ENCODE assay signal across 9 cellular contexts in genomic region chr3:44235604-44236484, GRCh38. TPM values are rescaled to one million over a fixed set of nuclear protein-coding genes. Genes with fewer than 3 reads are reported as not detected.
DNase-seq lines count a peak whose midpoint lies in the region; ATAC-seq and TF ChIP-seq lines count a peak whose summit lies in the region.
"Had no signal": no experiment of that assay in that cellular context is flagged by ENCODE, and none has a peak within 500 bp of the region (broad histone marks: within the 10 kb centered on the region; RNA-seq: fewer than 3 reads in every experiment).

No MANE protein-coding gene starts in this region.

- peak; percentile 57 for ATAC-seq in GM19463 (IDR thresholded peaks at IDR 0.05; ENCODE audit: unreplicated experiment)
- no peak for ATAC-seq in HG03097 (IDR thresholded peaks at IDR 0.05; ENCODE audit: low FRiP score, unreplicated experiment)

- no peak overlapping the region for H3K4me3 ChIP-seq in iPS DF 6.9 (ENCODE audit: low read length)
- H3K4me3 ChIP-seq in skeletal muscle satellite cell (ENCODE audit: low read length), result no peak overlapping the region

- H3K4me1 Mint-ChIP-seq in CD14-positive monocyte (peaks cover 12% of the 10 kb centered on the region), MCF 10A (ENCODE audit: insufficient read depth, unreplicated experiment) (peaks cover 6% of the 10 kb centered on the region)

- H3K9me3 ChIP-seq in iPS DF 6.9 (ENCODE audit: control insufficient read depth, insufficient read depth, low read length) (no peaks in the 10 kb centered on the region), skeletal muscle satellite cell (replicated peaks; ENCODE audit: low read length) (no peaks in the 10 kb centered on the region)

- H3K4me1 ChIP-seq in iPS DF 6.9 (ENCODE audit: control insufficient read depth, insufficient read depth, low read length) (no peaks in the 10 kb centered on the region), skeletal muscle satellite cell (ENCODE audit: control insufficient read depth, insufficient read depth, low read length) (no peaks in the 10 kb centered on the region)

- H3K36me3 Mint-ChIP-seq in CD14-positive monocyte (no peaks in the 10 kb centered on the region), MCF 10A (ENCODE audit: insufficient read depth, unreplicated experiment) (no peaks in the 10 kb centered on the region)
- H3K36me3 Mint-ChIP-seq: IgD-negative memory B cell had no signal

- H3K27me3 Mint-ChIP-seq in CD14-positive monocyte (ENCODE audit: low read depth in 3 of 3) (peaks cover 0 to 5% (median 2%) of the 10 kb centered on the region in 3 donors), MCF 10A (ENCODE audit: insufficient read depth, unreplicated experiment) (no peaks in the 10 kb centered on the region)

- intact Hi-C loops in CD14-positive monocyte (cut with micrococcal nuclease), result no loop called here
- intact Hi-C loops in MCF 10A (cut with micrococcal nuclease), result loop anchor here (1.0 kb wide), 1 partner anchor 692 kb away; no protein-coding TSS in a partner anchor

- H3K27ac ChIP-seq in iPS DF 6.9 (ENCODE audit: low read length), result no peak overlapping the region

- peaks cover 0 to under 1% (median 0%) of the 10 kb centered on the region in 7 donors for H3K9me3 Mint-ChIP-seq in CD14-positive monocyte
- H3K9me3 Mint-ChIP-seq in MCF 10A (ENCODE audit: unreplicated experiment), result no peaks in the 10 kb centered on the region
- H3K9me3 Mint-ChIP-seq: IgD-negative memory B cell had no signal

- H3K4me2 ChIP-seq in skeletal muscle satellite cell (ENCODE audit: low read length), result peak overlapping the region; percentile 37

- DNase-seq in CD14-positive monocyte (ENCODE audit: low spot score), result peak; percentile 78
- DNase-seq in NCI-H146 treated with DMSO at 0.1 percent for 48 hours (lab: John Stamatoyannopoulos, UW; ENCODE audit: unreplicated experiment), result peak; percentile 8
- peak; percentile 23 for DNase-seq in T-helper 9 cell
- DNase-seq in MCF 10A (ENCODE audit: unreplicated experiment), result peak; percentile 88
- DNase-seq in iPS DF 6.9 (ENCODE audit: low read depth, low spot score), result peak; percentile 20

- peak overlapping the region in 1 of 2 donors; percentile 66 for H3K4me3 Mint-ChIP-seq in CD14-positive monocyte
- H3K4me3 Mint-ChIP-seq in MCF 10A (ENCODE audit: unreplicated experiment), result no peak overlapping the region

- no peaks in the 10 kb centered on the region for H3K36me3 ChIP-seq in iPS DF 6.9 (ENCODE audit: control insufficient read depth, insufficient read depth, low read length)
- no peaks in the 10 kb centered on the region for H3K36me3 ChIP-seq in skeletal muscle satellite cell (ENCODE audit: insufficient read depth, low read length)

- POLR2A ChIA-PET in MCF 10A (lab: Yijun Ruan, JAX), result interaction anchor here (0.7 kb wide), 1 partner anchor 696 kb away, joined by 3 read pairs; no protein-coding TSS in a partner anchor

- CTCF ChIA-PET in MCF 10A (lab: Yijun Ruan, JAX), result interaction anchor here (0.6 to 2.5 kb wide), 22 partner anchors 8 to 692 kb away, joined by 3 to 12 read pairs (median 4); no protein-coding TSS in a partner anchor

- H3K27ac Mint-ChIP-seq in CD14-positive monocyte (peak overlapping the region in 2 of 7 donors; percentile 32 to 85), MCF 10A (ENCODE audit: low read depth, unreplicated experiment) (no peak overlapping the region)

- H3K9ac ChIP-seq in skeletal muscle satellite cell (ENCODE audit: low read depth, low read length), result no peak overlapping the region

- TF ChIP-seq CTCF in CD14-positive monocyte (IDR thresholded peaks at IDR 0.05), result peak; percentile 84
- peak; percentile 51 for TF ChIP-seq CTCF in MCF 10A (IDR thresholded peaks at IDR 0.05; ENCODE audit: unreplicated experiment)

- H3K27me3 ChIP-seq in iPS DF 6.9 (ENCODE audit: control insufficient read depth, insufficient read depth, low read length) (no peaks in the 10 kb centered on the region), skeletal muscle satellite cell (ENCODE audit: control insufficient read depth, insufficient read depth, low read length) (peaks cover 17% of the 10 kb centered on the region)

- no TSS peak for BruUV-seq in MCF 10A (replicated peaks; lab: Mats Ljungman, UMichigan)

- WGBS in iPS DF 6.9 (ENCODE audit: insufficient coverage, insufficient read length), result no CpG with 5 or more reads among the region's 16 CpGs

RNA-seq across cellular contexts. Expression of gene TOPAZ1, which starts 5.8 kb away (rescaled TPM):
- not detected for polyA plus RNA-seq in CD14-positive monocyte
- total RNA-seq in MCF 10A (2022), result not detected in 2 replicates
- total RNA-seq in skeletal muscle satellite cell (2012; rRNA removed), result not detected in 2 replicates
- polyA plus RNA-seq: IgD-negative memory B cell had no signal

Comparison
In these comparisons a context has a peak if more than half of its experiments do, and no peak if none do; other contexts are left out.
1. DNase-seq: peak in every context shown above with its lines; median percentile 88 in MCF 10A; 78 in CD14-positive monocyte; 23 in T-helper 9 cell; 20 in iPS DF 6.9; 8 in NCI-H146 treated with DMSO at 0.1 percent for 48 hours.